In the genomic region with DNA sequence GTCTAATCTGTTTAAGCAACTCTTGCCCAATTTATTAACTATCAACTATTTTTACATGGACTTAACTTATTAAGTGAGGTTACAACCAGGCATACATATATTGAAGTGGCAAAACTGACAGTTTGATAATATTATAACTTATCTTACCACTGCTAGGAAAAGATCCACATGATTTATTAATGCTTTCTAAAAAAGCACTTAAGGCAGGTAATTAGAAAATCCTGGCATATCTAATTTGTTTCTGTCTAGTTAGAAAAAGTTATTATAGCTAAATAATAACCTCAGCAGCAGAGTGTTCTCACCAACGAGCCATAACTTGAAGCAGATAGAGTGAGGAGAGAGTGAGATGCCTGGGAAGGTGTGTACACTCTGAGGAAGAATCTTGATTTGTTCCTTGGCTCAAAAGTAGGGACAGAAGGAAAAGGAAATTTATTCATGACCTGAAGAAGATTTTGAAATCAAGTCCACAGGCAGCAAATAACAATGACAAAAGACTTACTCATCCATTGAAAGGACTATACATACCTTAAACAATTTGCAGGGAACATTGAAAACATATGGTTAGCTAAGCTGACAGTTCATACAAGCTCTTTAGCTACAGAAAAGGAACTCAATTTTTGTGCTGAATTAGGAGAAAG, we compare ENCODE assay signal across 25 cellular contexts. TPM values are rescaled to one million over a fixed set of nuclear protein-coding genes. Genes with fewer than 3 reads are reported as not detected.
A peak's percentile ranks its signal among the peaks of the same experiment; 100 is the strongest.
DNase-seq lines count a peak whose midpoint lies in the region; ATAC-seq and TF ChIP-seq lines count a peak whose summit lies in the region.
"Had no signal": no experiment of that assay in that cellular context is flagged by ENCODE, and none has a peak within 500 bp of the region (broad histone marks: within the 10 kb centered on the region; RNA-seq: fewer than 3 reads in every experiment).

No MANE protein-coding gene starts in this region.

- intact Hi-C loops in MCF 10A (cut with micrococcal nuclease): no loop called here
- intact Hi-C loops in CD4-positive, alpha-beta T cell (cut with DNase I, micrococcal nuclease): no loop called here
- intact Hi-C loops in body of pancreas (cut with DNase I): no loop called here

- no peak overlapping the region for H3K27ac ChIP-seq in CD4-positive, alpha-beta T cell (ENCODE audit: low read depth, low read length)
- H3K27ac ChIP-seq in body of pancreas: no peak overlapping the region
- H3K27ac ChIP-seq: ovary, right atrium auricular region had no signal

- H3K4me1 Mint-ChIP-seq in MCF 10A (ENCODE audit: insufficient read depth, unreplicated experiment): peaks cover 31% of the 10 kb centered on the region
- no peaks in the 10 kb centered on the region for H3K4me1 Mint-ChIP-seq in CD4-positive, alpha-beta T cell (ENCODE audit: low read depth)
- H3K4me1 Mint-ChIP-seq: natural killer cell had no signal

- H3K9me3 Mint-ChIP-seq in MCF 10A (ENCODE audit: unreplicated experiment): no peaks in the 10 kb centered on the region
- no peaks in the 10 kb centered on the region for H3K9me3 Mint-ChIP-seq in CD4-positive, alpha-beta T cell
- H3K9me3 Mint-ChIP-seq: activated naive CD4-positive, alpha-beta T cell treated with anti-CD3 and anti-CD28 coated beads for 36 hours; HFFc6; natural killer cell had no signal

- H3K4me2 ChIP-seq in skeletal muscle satellite cell (ENCODE audit: low read length): peak overlapping the region; percentile 46

- POLR2A ChIA-PET in MCF 10A (lab: Yijun Ruan, JAX): interaction anchor here (0.8 to 2.4 kb wide), 3 partner anchors 12 to 44 kb away, joined by 3 to 8 read pairs (median 4); no protein-coding TSS in a partner anchor
- POLR2A ChIA-PET in CD4-positive, alpha-beta T cell (lab: Charles Lee): no interaction called here

- ATAC-seq in HG02798 (IDR thresholded peaks at IDR 0.05; ENCODE audit: poor library complexity, unreplicated experiment) (no peak), body of pancreas (no peak)
- ATAC-seq in CD4-positive, alpha-beta T cell (ENCODE audit: poor library complexity): no peak
- ATAC-seq: activated CD4-positive, CD25-positive, alpha-beta regulatory T cell treated with anti-CD3 and anti-CD28 coated beads, Interleukin-2, amount 50 U/mL, for 24 hours; natural killer cell had no signal

- no peak for TF ChIP-seq POLR2A in body of pancreas (IDR thresholded peaks at IDR 0.05)

- H3K4me3 ChIP-seq in fibroblast of pulmonary artery (replicated peaks; ENCODE audit: low read depth, low read length) (no peak overlapping the region), skeletal muscle satellite cell (ENCODE audit: low read length) (no peak overlapping the region), body of pancreas (no peak overlapping the region)
- H3K4me3 ChIP-seq: MG63, ovary, right atrium auricular region had no signal

- no peak overlapping the region for H3K4me3 Mint-ChIP-seq in MCF 10A (ENCODE audit: unreplicated experiment)
- H3K4me3 Mint-ChIP-seq in CD4-positive, alpha-beta T cell: no peak overlapping the region
- H3K4me3 Mint-ChIP-seq: activated naive CD4-positive, alpha-beta T cell treated with anti-CD3 and anti-CD28 coated beads for 36 hours; activated T-cell treated with anti-CD3 and anti-CD28 coated beads, Interleukin-2, amount 50 U/mL, for 24 hours; HFFc6; natural killer cell had no signal

- CTCF ChIA-PET in MCF 10A (lab: Yijun Ruan, JAX): interaction anchor here (0.7 to 0.9 kb wide), 3 partner anchors 18 to 217 kb away, joined by 3 to 4 read pairs (median 3); no protein-coding TSS in a partner anchor
- CTCF ChIA-PET in CD4-positive, alpha-beta T cell (lab: Charles Lee): no interaction called here

- H3K4me1 ChIP-seq in skeletal muscle satellite cell (ENCODE audit: control insufficient read depth, insufficient read depth, low read length): peaks cover 29% of the 10 kb centered on the region
- H3K4me1 ChIP-seq in body of pancreas: peaks cover under 1% of the 10 kb centered on the region
- H3K4me1 ChIP-seq: right atrium auricular region had no signal

- DNase-seq in HCEC 1CT: peak; percentile 85
- DNase-seq in MCF 10A (ENCODE audit: unreplicated experiment): peak; percentile 46
- DNase-seq in fibroblast of pulmonary artery (ENCODE audit: low read depth): peak; percentile 24
- no peak for DNase-seq in CD4-positive, alpha-beta T cell
- no peak for DNase-seq in body of pancreas
- DNase-seq: activated naive CD4-positive, alpha-beta T cell treated with anti-CD3 and anti-CD28 coated beads for 36 hours; activated T-cell treated with anti-CD3 and anti-CD28 coated beads, Interleukin-2, amount 50 U/mL, for 24 hours; COR-L47; effector memory CD4-positive, alpha-beta T cell; foreskin melanocyte; HFFc6; MG63; natural killer cell; NCI-H146; NCI-H2171 treated with DMSO at 0.1 percent for 48 hours; NCI-H526; ovary; T1000 had no signal

- no TSS peak for BruUV-seq in MCF 10A (replicated peaks; lab: Mats Ljungman, UMichigan)

- H3K9me3 ChIP-seq in skeletal muscle satellite cell (replicated peaks; ENCODE audit: low read length): no peaks in the 10 kb centered on the region
- H3K9me3 ChIP-seq in CD4-positive, alpha-beta T cell (ENCODE audit: control insufficient read depth, low read length): no peaks in the 10 kb centered on the region
- H3K9me3 ChIP-seq in body of pancreas: no peaks in the 10 kb centered on the region
- H3K9me3 ChIP-seq: MG63, ovary, right atrium auricular region had no signal

- no peaks in the 10 kb centered on the region for H3K36me3 ChIP-seq in skeletal muscle satellite cell (ENCODE audit: insufficient read depth, low read length)
- no peaks in the 10 kb centered on the region for H3K36me3 ChIP-seq in body of pancreas (replicated peaks in 1 of 2; ENCODE audit: insufficient read depth in 1 of 2, low read depth in 2 of 2)
- H3K36me3 ChIP-seq: MG63, ovary, right atrium auricular region had no signal

- H3K36me3 Mint-ChIP-seq in MCF 10A (ENCODE audit: insufficient read depth, unreplicated experiment): no peaks in the 10 kb centered on the region
- H3K36me3 Mint-ChIP-seq in CD4-positive, alpha-beta T cell (ENCODE audit: low read depth): no peaks in the 10 kb centered on the region
- H3K36me3 Mint-ChIP-seq: natural killer cell had no signal

- H3K9ac ChIP-seq in skeletal muscle satellite cell (ENCODE audit: low read depth, low read length): peak overlapping the region; percentile 37

- H3K27me3 Mint-ChIP-seq in MCF 10A (ENCODE audit: insufficient read depth, unreplicated experiment): no peaks in the 10 kb centered on the region
- H3K27me3 Mint-ChIP-seq in CD4-positive, alpha-beta T cell: no peaks in the 10 kb centered on the region
- H3K27me3 Mint-ChIP-seq: activated T-cell treated with anti-CD3 and anti-CD28 coated beads, Interleukin-2, amount 50 U/mL, for 24 hours had no signal

- H3K27me3 ChIP-seq in skeletal muscle satellite cell (ENCODE audit: control insufficient read depth, insufficient read depth, low read length) (no peaks in the 10 kb centered on the region), body of pancreas (no peaks in the 10 kb centered on the region)
- H3K27me3 ChIP-seq in CD4-positive, alpha-beta T cell (ENCODE audit: control insufficient read depth, insufficient read depth, low read length): no peaks in the 10 kb centered on the region
- H3K27me3 ChIP-seq: MG63, ovary, right atrium auricular region had no signal

- H3K27ac Mint-ChIP-seq in MCF 10A (ENCODE audit: low read depth, unreplicated experiment): no peak overlapping the region
- H3K27ac Mint-ChIP-seq in CD4-positive, alpha-beta T cell: no peak overlapping the region
- H3K27ac Mint-ChIP-seq: activated naive CD4-positive, alpha-beta T cell treated with anti-CD3 and anti-CD28 coated beads for 36 hours; activated T-cell treated with anti-CD3 and anti-CD28 coated beads, Interleukin-2, amount 50 U/mL, for 24 hours; HFFc6; natural killer cell had no signal

- WGBS in body of pancreas, 2 donors: 14 to 25% methylated on average over 1 of the region's 1 CpG

- TF ChIP-seq CTCF in MCF 10A (IDR thresholded peaks at IDR 0.05; ENCODE audit: unreplicated experiment) (no peak), fibroblast of pulmonary artery (IDR thresholded peaks at IDR 0.05; ENCODE audit: low read length, missing control alignments) (no peak), body of pancreas (IDR thresholded peaks at IDR 0.05) (no peak)
- no peak for TF ChIP-seq CTCF in CD4-positive, alpha-beta T cell (IDR thresholded peaks at IDR 0.05)

RNA-seq across cellular contexts. Expression of a gene that starts 7.1 kb away (rescaled TPM):
- total RNA-seq in MCF 10A (2022) (not detected in 2 replicates), body of pancreas (1 to 10 TPM; 8.0 to 9.2 TPM)
- not detected in 2 replicates for total RNA-seq in skeletal muscle satellite cell (2012; rRNA removed)
- not detected for total RNA-seq in CD4-positive, alpha-beta T cell
- total RNA-seq: activated naive CD4-positive, alpha-beta T cell treated with anti-CD3 and anti-CD28 coated beads for 36 hours; chondrocyte; Daoy; HFFc6; mesenteric fat pad; natural killer cell; right atrium auricular region had no signal

Comparison
In these comparisons a context has a peak if more than half of its experiments do, and no peak if none do; other contexts are left out.
1. DNase-seq: peak in HCEC 1CT (single experiment), MCF 10A (single experiment) and fibroblast of pulmonary artery (single experiment); none in CD4-positive, alpha-beta T cell (0 of 10) and body of pancreas (0 of 4).